In genomic region chr6:6277418-6277817, GRCh38 we compare ENCODE assay signal across 17 cellular contexts. TPM values are rescaled to one million over a fixed set of nuclear protein-coding genes. Genes with fewer than 3 reads are reported as not detected.
DNase-seq lines count a peak whose midpoint lies in the region; ATAC-seq, FAIRE-seq and TF ChIP-seq lines count a peak whose summit lies in the region.
"Had no signal": no experiment of that assay in that cellular context is flagged by ENCODE, and none has a peak within 500 bp of the region (broad histone marks: within the 10 kb centered on the region; RNA-seq: fewer than 3 reads in every experiment).

No MANE protein-coding gene starts in this region.

- no peak for FAIRE-seq in HepG2 (lab: Jason Lieb, UNC)

- in situ Hi-C loops in HepG2 (cut with HindIII; ENCODE audit: extremely low pct_ligation_motif_present, low pct_unique_long_range_greater_than_20kb): no loop called here

- TF ChIP-seq POLR2A in HepG2 (IDR thresholded peaks at IDR 0.05; ENCODE audit: insufficient read depth in 1 of 2, low read depth in 2 of 2, low read length in 2 of 2) (no peak), right lobe of liver (IDR thresholded peaks at IDR 0.05) (no peak)

- intact Hi-C loops in HepG2 (cut with micrococcal nuclease; ENCODE audit: unreplicated experiment): no loop called here
- intact Hi-C loops in right lobe of liver (cut with DNase I): no loop called here

- no peak overlapping the region for H3K4me3 Mint-ChIP-seq in activated CD4-positive, alpha-beta T cell treated with anti-CD3 and anti-CD28 coated beads, Interleukin-2, amount 10 ng/mL, durations not matched to agents 7 days and 5 days
- no peak overlapping the region for H3K4me3 Mint-ChIP-seq in activated CD8-positive, alpha-beta T cell treated with anti-CD3 and anti-CD28 coated beads, Interleukin-2, amount 10 ng/mL, durations not matched to agents 7 days and 5 days
- H3K4me3 Mint-ChIP-seq: T-helper 1 cell treated with Interleukin-12 subunit alpha and Interleukin-12 subunit beta and Interleukin-4 antibody, amounts not matched to agents 30 μg/mL and 1 μg/mL, for 36 hours had no signal

- no peak overlapping the region for H3K27ac Mint-ChIP-seq in activated CD4-positive, alpha-beta T cell treated with anti-CD3 and anti-CD28 coated beads, Interleukin-2, amount 10 ng/mL, durations not matched to agents 7 days and 5 days
- no peak overlapping the region for H3K27ac Mint-ChIP-seq in activated CD8-positive, alpha-beta T cell treated with anti-CD3 and anti-CD28 coated beads, Interleukin-2, amount 10 ng/mL, durations not matched to agents 7 days and 5 days
- H3K27ac Mint-ChIP-seq: T-helper 1 cell treated with Interleukin-12 subunit alpha and Interleukin-12 subunit beta and Interleukin-4 antibody, amounts not matched to agents 30 μg/mL and 1 μg/mL, for 36 hours had no signal

- no peaks in the 10 kb centered on the region for H3K9me3 ChIP-seq in HepG2 (ENCODE audit: low read length)
- no peaks in the 10 kb centered on the region for H3K9me3 ChIP-seq in right lobe of liver

- BruUV-seq in HepG2 (replicated peaks; lab: Mats Ljungman, UMichigan): no TSS peak

- H3K27me3 Mint-ChIP-seq in activated CD4-positive, alpha-beta T cell treated with anti-CD3 and anti-CD28 coated beads, Interleukin-2, amount 10 ng/mL, durations not matched to agents 7 days and 5 days: peaks cover 14% of the 10 kb centered on the region
- peaks cover 8% of the 10 kb centered on the region for H3K27me3 Mint-ChIP-seq in activated CD8-positive, alpha-beta T cell treated with anti-CD3 and anti-CD28 coated beads, Interleukin-2, amount 10 ng/mL, durations not matched to agents 7 days and 5 days (ENCODE audit: low read depth)

- no peak overlapping the region for H3K4me3 ChIP-seq in HepG2 (replicated peaks in 1 of 3; ENCODE audit: insufficient read depth in 1 of 3, low read depth in 2 of 3, low read length in 3 of 3)
- no peak overlapping the region for H3K4me3 ChIP-seq in right lobe of liver
- no peak overlapping the region for H3K4me3 ChIP-seq in fibroblast of mammary gland (ENCODE audit: control insufficient read depth, low read depth, low read length)
- H3K4me3 ChIP-seq: PC-9, smooth muscle cell had no signal

- H3K27me3 ChIP-seq in HepG2 (ENCODE audit: control insufficient read depth in 1 of 2, insufficient read depth in 2 of 2, low read length in 2 of 2) (no peaks in the 10 kb centered on the region), right lobe of liver (no peaks in the 10 kb centered on the region)
- H3K27me3 ChIP-seq: foreskin keratinocyte had no signal

- no peak overlapping the region for H3K9ac ChIP-seq in HepG2 (ENCODE audit: insufficient read depth, low read depth, low read length)

- H3K4me2 ChIP-seq in HepG2 (ENCODE audit: low read depth, low read length): no peak overlapping the region
- H3K4me2 ChIP-seq: PC-9, smooth muscle cell had no signal

- H3K4me1 Mint-ChIP-seq in activated CD4-positive, alpha-beta T cell treated with anti-CD3 and anti-CD28 coated beads, Interleukin-2, amount 10 ng/mL, durations not matched to agents 7 days and 5 days: no peaks in the 10 kb centered on the region
- no peaks in the 10 kb centered on the region for H3K4me1 Mint-ChIP-seq in activated CD8-positive, alpha-beta T cell treated with anti-CD3 and anti-CD28 coated beads, Interleukin-2, amount 10 ng/mL, durations not matched to agents 7 days and 5 days (ENCODE audit: low read depth)

- H3K79me2 ChIP-seq in HepG2 (ENCODE audit: insufficient read depth, low read length): no peaks in the 10 kb centered on the region

- no peaks in the 10 kb centered on the region for H3K36me3 Mint-ChIP-seq in activated CD4-positive, alpha-beta T cell treated with anti-CD3 and anti-CD28 coated beads, Interleukin-2, amount 10 ng/mL, durations not matched to agents 7 days and 5 days (ENCODE audit: low read depth)
- H3K36me3 Mint-ChIP-seq in activated CD8-positive, alpha-beta T cell treated with anti-CD3 and anti-CD28 coated beads, Interleukin-2, amount 10 ng/mL, durations not matched to agents 7 days and 5 days (ENCODE audit: low read depth): no peaks in the 10 kb centered on the region

- DNase-seq in HepG2 (ENCODE audit: low spot score): no peak
- DNase-seq in right lobe of liver: no peak
- peak; percentile 22 for DNase-seq in RPMI7951 (ENCODE audit: low read depth)
- DNase-seq in fibroblast of mammary gland (ENCODE audit: low read depth): peak; percentile 81
- no peak for DNase-seq in COLO829 (ENCODE audit: low spot score)
- DNase-seq in activated CD4-positive, alpha-beta T cell treated with anti-CD3 and anti-CD28 coated beads, Interleukin-2, amount 10 ng/mL, durations not matched to agents 7 days and 5 days: no peak
- DNase-seq in activated CD8-positive, alpha-beta T cell treated with anti-CD3 and anti-CD28 coated beads, Interleukin-2, amount 10 ng/mL, durations not matched to agents 7 days and 5 days: no peak
- no peak for DNase-seq in NCI-H1092 treated with DMSO at 0.1 percent for 48 hours (lab: John Stamatoyannopoulos, UW)
- DNase-seq: activated T-cell treated with anti-CD3 and anti-CD28 coated beads, Interleukin-2, amount 50 U/mL, for 48 hours; dermis blood vessel endothelial cell; NCI-H2227 treated with DMSO at 0.1 percent for 48 hours; occipital lobe had no signal

- TF ChIP-seq EP300 in HepG2 (IDR thresholded peaks at IDR 0.05; ENCODE audit: low read depth in 2 of 2, low read length in 2 of 2) (no peak), HepG2 (CRISPR knock-in tag; IDR thresholded peaks at IDR 0.05; ENCODE audit: borderline replicate concordance) (no peak)

- no peak overlapping the region for H2AFZ ChIP-seq in HepG2 (ENCODE audit: low read length)
- H2AFZ ChIP-seq: PC-9 had no signal

- H3K36me3 ChIP-seq in HepG2 (replicated peaks in 1 of 2; ENCODE audit: control insufficient read depth in 1 of 2, insufficient read depth in 2 of 2, low read length in 2 of 2) (no peaks in the 10 kb centered on the region), right lobe of liver (no peaks in the 10 kb centered on the region)

- ATAC-seq in HepG2 (no peak), right lobe of liver (no peak)
- ATAC-seq in activated CD8-positive, alpha-beta T cell treated with anti-CD3 and anti-CD28 coated beads, Interleukin-2, amount 10 ng/mL, durations not matched to agents 7 days and 5 days: no peak
- ATAC-seq: foreskin keratinocyte, HCT116 had no signal

- WGBS in HepG2 (ENCODE audit: low lambda C conversion rate): 12% methylated on average over 4 of the region's 4 CpGs
- WGBS in right lobe of liver (ENCODE audit: insufficient coverage, low coverage, low lambda C conversion rate, missing lambda C conversion rate): 50% methylated on average over 3 of the region's 4 CpGs

- POLR2A ChIA-PET in HepG2 (lab: Yijun Ruan, JAX): no interaction called here
- POLR2A ChIA-PET in activated CD4-positive, alpha-beta T cell treated with anti-CD3 and anti-CD28 coated beads, Interleukin-2, amount 10 ng/mL, durations not matched to agents 7 days and 5 days (lab: Charles Lee): no interaction called here
- POLR2A ChIA-PET in activated CD8-positive, alpha-beta T cell treated with anti-CD3 and anti-CD28 coated beads, Interleukin-2, amount 10 ng/mL, durations not matched to agents 7 days and 5 days (lab: Charles Lee): no interaction called here

- H3K27ac ChIP-seq in HepG2 (ENCODE audit: extremely low read length, insufficient read depth, low read length): no peak overlapping the region
- H3K27ac ChIP-seq in right lobe of liver: no peak overlapping the region
- H3K27ac ChIP-seq: foreskin keratinocyte, PC-9 had no signal

- TF ChIP-seq CTCF in HepG2 (CRISPR knock-in tag; IDR thresholded peaks at IDR 0.05): no peak
- TF ChIP-seq CTCF in right lobe of liver (IDR thresholded peaks at IDR 0.05): no peak
- TF ChIP-seq CTCF in fibroblast of mammary gland (conservative IDR thresholded peaks at IDR 0.05; ENCODE audit: control insufficient read depth, insufficient read depth, low read depth, low read length): no peak

- H3K9me3 Mint-ChIP-seq in activated CD4-positive, alpha-beta T cell treated with anti-CD3 and anti-CD28 coated beads, Interleukin-2, amount 10 ng/mL, durations not matched to agents 7 days and 5 days: no peaks in the 10 kb centered on the region
- no peaks in the 10 kb centered on the region for H3K9me3 Mint-ChIP-seq in activated CD8-positive, alpha-beta T cell treated with anti-CD3 and anti-CD28 coated beads, Interleukin-2, amount 10 ng/mL, durations not matched to agents 7 days and 5 days (ENCODE audit: insufficient read depth)
- H3K9me3 Mint-ChIP-seq: T-helper 1 cell treated with Interleukin-12 subunit alpha and Interleukin-12 subunit beta and Interleukin-4 antibody, amounts not matched to agents 30 μg/mL and 1 μg/mL, for 36 hours had no signal

- no peak for TF ChIP-seq RAD21 in HepG2 (CRISPR knock-in tag; IDR thresholded peaks at IDR 0.05)

- H4K20me1 ChIP-seq in HepG2 (ENCODE audit: insufficient read depth, low read length): no peaks in the 10 kb centered on the region

- no peaks in the 10 kb centered on the region for H3K4me1 ChIP-seq in HepG2 (ENCODE audit: insufficient read depth, low read length)
- H3K4me1 ChIP-seq in right lobe of liver: no peaks in the 10 kb centered on the region
- H3K4me1 ChIP-seq: foreskin keratinocyte had no signal

- CTCF ChIA-PET in HepG2 (lab: Yijun Ruan, JAX; ENCODE audit: low intra/inter-chr PET ratio, low total read pairs): no interaction called here
- CTCF ChIA-PET in activated CD4-positive, alpha-beta T cell treated with anti-CD3 and anti-CD28 coated beads, Interleukin-2, amount 10 ng/mL, durations not matched to agents 7 days and 5 days (lab: Charles Lee): no interaction called here
- CTCF ChIA-PET in activated CD8-positive, alpha-beta T cell treated with anti-CD3 and anti-CD28 coated beads, Interleukin-2, amount 10 ng/mL, durations not matched to agents 7 days and 5 days (lab: Charles Lee): no interaction called here

RNA-seq across cellular contexts. Expression of gene F13A1, which starts 43.0 kb away (rescaled TPM):
- not detected in 2 replicates for total RNA-seq in HepG2 (2016; rRNA removed; fragmentation: Illumina TruSeq; extraction: Trizol)
- total RNA-seq in HepG2 (2016; cell fraction: cytosol; rRNA removed; fragmentation: Illumina TruSeq; extraction: Trizol; ENCODE audit: low read depth): not detected in 2 replicates
- not detected in 2 replicates for total RNA-seq in HepG2 (2016; cell fraction: insoluble cytoplasmic fraction; rRNA removed; fragmentation: Illumina TruSeq; extraction: Trizol)
- total RNA-seq in HepG2 (2016; cell fraction: membrane; rRNA removed; fragmentation: Illumina TruSeq; extraction: Trizol): not detected in 2 replicates
- not detected in 2 replicates for total RNA-seq in HepG2 (2016; cell fraction: nucleus; rRNA removed; fragmentation: Illumina TruSeq; extraction: Trizol)
- polyA plus RNA-seq in HepG2 (2011; rRNA removed): not detected in 2 replicates
- polyA plus RNA-seq in HepG2 (2011; cell fraction: cytosol; rRNA removed): not detected in 2 replicates
- polyA plus RNA-seq in HepG2 (2011; cell fraction: nucleus; rRNA removed): not detected in 2 replicates
- polyA plus RNA-seq in HepG2 (2012): not detected in 2 replicates
- polyA plus RNA-seq in HepG2 (2016; cell fraction: cytosol; fragmentation: Illumina TruSeq; extraction: Trizol; ENCODE audit: low read depth): not detected in 2 replicates
- not detected in 2 replicates for polyA plus RNA-seq in HepG2 (2016; cell fraction: insoluble cytoplasmic fraction; fragmentation: Illumina TruSeq; extraction: Trizol; ENCODE audit: low read depth)
- polyA plus RNA-seq in HepG2 (2016; cell fraction: membrane; fragmentation: Illumina TruSeq; extraction: Trizol; ENCODE audit: low read depth): not detected in 2 replicates
- not detected in 2 replicates for polyA plus RNA-seq in HepG2 (2016; cell fraction: nucleus; fragmentation: Illumina TruSeq; extraction: Trizol; ENCODE audit: insufficient read depth, low read depth)
- polyA minus RNA-seq in HepG2 (2011; rRNA and poly(A)+ RNA removed; ENCODE audit: low replicate concordance): not detected in 2 replicates
- polyA minus RNA-seq in HepG2 (2011; cell fraction: cytosol; rRNA and poly(A)+ RNA removed): not detected in 2 replicates
- polyA minus RNA-seq in HepG2 (2011; cell fraction: nucleus; rRNA and poly(A)+ RNA removed): not detected in 2 replicates
- total RNA-seq in right lobe of liver: 10 to 100 TPM in 1 of 6 experiments, 1 to 10 TPM in 4, under 1 TPM in 1; 0.86 to 10.1 (median 2.1) TPM
- total RNA-seq in RPMI7951 (2014; rRNA removed; shearing (Covaris generic)): not detected in 2 replicates
- total RNA-seq in activated CD4-positive, alpha-beta T cell treated with anti-CD3 and anti-CD28 coated beads, Interleukin-2, amount 10 ng/mL, durations not matched to agents 7 days and 5 days: not detected
- not detected for total RNA-seq in activated CD8-positive, alpha-beta T cell treated with anti-CD3 and anti-CD28 coated beads, Interleukin-2, amount 10 ng/mL, durations not matched to agents 7 days and 5 days
- total RNA-seq: dermis blood vessel endothelial cell, foreskin keratinocyte, PC-9, smooth muscle cell had no signal
- polyA plus RNA-seq: foreskin keratinocyte had no signal

Comparison
In these comparisons a context has a peak if more than half of its experiments do, and no peak if none do; other contexts are left out.
1. DNase-seq: peak in RPMI7951 (single experiment) and fibroblast of mammary gland (single experiment); none in HepG2 (single experiment), right lobe of liver (0 of 3), COLO829 (single experiment), activated CD4-positive, alpha-beta T cell treated with anti-CD3 and anti-CD28 coated beads, Interleukin-2, amount 10 ng/mL, durations not matched to agents 7 days and 5 days (single experiment), activated CD8-positive, alpha-beta T cell treated with anti-CD3 and anti-CD28 coated beads, Interleukin-2, amount 10 ng/mL, durations not matched to agents 7 days and 5 days (single experiment) and NCI-H1092 treated with DMSO at 0.1 percent for 48 hours (single experiment).